Comparison of ENCODE assay signal across 8 cellular contexts in genomic region chr2:127128508-127128907, GRCh38. TPM values are rescaled to one million over a fixed set of nuclear protein-coding genes. Genes with fewer than 3 reads are reported as not detected.
A peak's percentile ranks its signal among the peaks of the same experiment; 100 is the strongest.
DNase-seq lines count a peak whose midpoint lies in the region; ATAC-seq and TF ChIP-seq lines count a peak whose summit lies in the region.

No MANE protein-coding gene starts in this region.

- H3K36me3 ChIP-seq in GM23338 (ENCODE audit: insufficient read depth) (no peaks in the 10 kb centered on the region), MM.1S (replicated peaks; ENCODE audit: insufficient read depth, low read length) (no peaks in the 10 kb centered on the region), rectal smooth muscle tissue (ENCODE audit: control insufficient read depth, insufficient read depth, low read length) (no peaks in the 10 kb centered on the region)

- TF ChIP-seq CTCF in GM23338 (conservative IDR thresholded peaks at IDR 0.05; ENCODE audit: low read depth in 2 of 2) (no peak), MM.1S (IDR thresholded peaks at IDR 0.05; ENCODE audit: low read length) (0 out of 2 replicates have a peak, but pooled peaks have one; percentile 11), lower leg skin (IDR thresholded peaks at IDR 0.05) (no peak)

- H3K4me1 Mint-ChIP-seq in GM23338, result peaks cover 8% of the 10 kb centered on the region

- H3K27me3 Mint-ChIP-seq in GM23338 (ENCODE audit: insufficient read depth, low read depth, poor library complexity), result peaks cover 4% of the 10 kb centered on the region

- no peaks in the 10 kb centered on the region for H3K9me2 ChIP-seq in GM23338 (ENCODE audit: insufficient read depth)
- H3K9me2 ChIP-seq in MM.1S (replicated peaks; ENCODE audit: insufficient read depth, low read length), result no peaks in the 10 kb centered on the region

- H2AFZ ChIP-seq in GM23338 (peak overlapping the region; percentile 24; the same call in 1 of the 2 replicates), MM.1S (ENCODE audit: low read length) (peak overlapping the region; percentile 84)

- DNase-seq in GM23338 (ENCODE audit: low spot score) (peak; percentile 88), MM.1S (peak; percentile 96), ecto neural progenitor cell (ENCODE audit: low spot score) (peak; percentile 83), NCI-H1092 (lab: John Stamatoyannopoulos, UW) (no peak), lower leg skin (ENCODE audit: low spot score in 2 of 2) (no peak), HCEC 1CT (no peak)

- WGBS in lower leg skin, 2 donors, result 46 to 63% methylated on average over 8 of the region's 8 CpGs

- H3K27ac ChIP-seq in GM23338 (ENCODE audit: low read depth), result no peak overlapping the region
- peak overlapping the region; percentile 60; the same call in 1 of the 2 replicates for H3K27ac ChIP-seq in MM.1S (ENCODE audit: low read length)
- no peak overlapping the region for H3K27ac ChIP-seq in rectal smooth muscle tissue (ENCODE audit: low read depth, low read length)

- no peak overlapping the region for H3K27ac Mint-ChIP-seq in GM23338

- no peaks in the 10 kb centered on the region for H3F3A ChIP-seq in GM23338 (replicated peaks; ENCODE audit: low read depth)
- peaks cover 15% of the 10 kb centered on the region for H3F3A ChIP-seq in MM.1S (ENCODE audit: insufficient read depth, low read length)

- H3K9ac ChIP-seq in MM.1S (ENCODE audit: low read length) (peak overlapping the region; percentile 74), rectal smooth muscle tissue (ENCODE audit: low read length) (no peak overlapping the region)

- 0 out of 2 replicates have a peak overlapping the region, but pooled peaks have one; percentile 9 for H3K4me3 ChIP-seq in GM23338
- H3K4me3 ChIP-seq in MM.1S (ENCODE audit: low read length), result peak overlapping the region; percentile 72
- peak overlapping the region; percentile 31 for H3K4me3 ChIP-seq in rectal smooth muscle tissue (ENCODE audit: low read length)
- H3K4me3 ChIP-seq in lower leg skin (ENCODE audit: low read depth, poor library complexity, severe bottlenecking), result no peak overlapping the region

- TF ChIP-seq POLR2A in lower leg skin (IDR thresholded peaks at IDR 0.05), result no peak

- H3K79me2 ChIP-seq in GM23338 (replicated peaks; ENCODE audit: insufficient read depth) (no peaks in the 10 kb centered on the region), MM.1S (ENCODE audit: low read length) (no peaks in the 10 kb centered on the region)

- H3K27me3 ChIP-seq in GM23338 (ENCODE audit: insufficient read depth), result no peaks in the 10 kb centered on the region
- no peaks in the 10 kb centered on the region for H3K27me3 ChIP-seq in MM.1S (replicated peaks; ENCODE audit: insufficient read depth, low read length)
- H3K27me3 ChIP-seq in rectal smooth muscle tissue (ENCODE audit: control insufficient read depth, insufficient read depth, low read length), result no peaks in the 10 kb centered on the region

- H3K9me3 Mint-ChIP-seq in GM23338, result peaks cover 21% of the 10 kb centered on the region

- H3K36me3 Mint-ChIP-seq in GM23338 (ENCODE audit: low read depth), result peaks cover 5% of the 10 kb centered on the region; the same call in 2 of the 3 replicates

- intact Hi-C loops in lower leg skin (cut with DNase I; ENCODE audit: low total_unique reads), result no loop called here

- H3K9me3 ChIP-seq in MM.1S (replicated peaks; ENCODE audit: insufficient read depth, low read length), result no peaks in the 10 kb centered on the region

- peak overlapping the region; percentile 52; the same call in 2 of the 3 replicates for H3K4me3 Mint-ChIP-seq in GM23338

- H4K20me1 ChIP-seq in GM23338 (replicated peaks; ENCODE audit: insufficient read depth) (no peaks in the 10 kb centered on the region), MM.1S (ENCODE audit: insufficient read depth, low read length) (no peaks in the 10 kb centered on the region)

- H3K4me1 ChIP-seq in GM23338 (ENCODE audit: insufficient read depth) (peaks cover 4% of the 10 kb centered on the region), MM.1S (ENCODE audit: low read length) (0 out of 2 replicates have a peak, but pooled peaks cover 5% of the 10 kb centered on the region), rectal smooth muscle tissue (ENCODE audit: control insufficient read depth, insufficient read depth, low read length) (no peaks in the 10 kb centered on the region)

- ATAC-seq in GM18520 (IDR thresholded peaks at IDR 0.05; ENCODE audit: unreplicated experiment), result peak; percentile 94
- ATAC-seq in GM23338, result peak; percentile 100

- H3K4me2 ChIP-seq in GM23338 (peak overlapping the region; percentile 8; the same call in 1 of the 2 replicates), MM.1S (ENCODE audit: low read depth, low read length) (peak overlapping the region; percentile 96)

TF ChIP-seq in GM23338, 12 proteins besides CTCF, POLR2A, EP300 and RAD21 (continues in another document):
- TF ChIP-seq POLR2AphosphoS5 (IDR thresholded peaks at IDR 0.05; ENCODE audit: low read depth) (no peak), REST (IDR thresholded peaks at IDR 0.05; ENCODE audit: unreplicated experiment) (no peak), CREB1 (CRISPR knock-in tag; IDR thresholded peaks at IDR 0.05; ENCODE audit: low read depth) (no peak), JUNB (IDR thresholded peaks at IDR 0.05; ENCODE audit: unreplicated experiment) (no peak), EZH2 (IDR thresholded peaks at IDR 0.05; ENCODE audit: low read depth, unreplicated experiment) (no peak), NANOG (IDR thresholded peaks at IDR 0.05; ENCODE audit: borderline replicate concordance) (no peak)

RNA-seq across cellular contexts. Expression of gene BIN1, which starts 21.6 kb away (rescaled TPM):
- 52.7 and 56.4 TPM in 2 replicates for total RNA-seq in GM23338 (2014; rRNA removed; shearing (Covaris generic))
- polyA plus RNA-seq in GM23338 (2016; fragmentation: Nextera tagmentation; extraction: Ambion mirVana), result 30.0 and 30.1 TPM in 2 replicates
- 10 to 100 TPM in 2 of 4 donors, 1 to 10 TPM in 2; 8.4 to 18.2 (median 9.8) TPM for total RNA-seq in lower leg skin

Comparison
In these comparisons a context has a peak if more than half of its experiments do, and no peak if none do; other contexts are left out.
1. DNase-seq: peak in GM23338 (single experiment), MM.1S (single experiment) and ecto neural progenitor cell (single experiment); none in NCI-H1092 (single experiment), lower leg skin (0 of 2) and HCEC 1CT (single experiment).